In genomic region chr7:86926732-86927131, GRCh38 we compare ENCODE assay signal across 8 cellular contexts.
DNase-seq lines count a peak whose midpoint lies in the region; ATAC-seq, FAIRE-seq and TF ChIP-seq lines count a peak whose summit lies in the region.

No MANE protein-coding gene starts in this region.

- DNase-seq in CMK (ENCODE audit: low read depth): peak; percentile 27
- peak; percentile 11 for DNase-seq in GM13976 (ENCODE audit: low spot score)
- DNase-seq in NCI-H748 (lab: John Stamatoyannopoulos, UW; ENCODE audit: unreplicated experiment): peak; percentile 61
- peak; percentile 37 for DNase-seq in astrocyte of the cerebellum (ENCODE audit: low read depth)
- no peak for DNase-seq in kidney epithelial cell (ENCODE audit: low read depth)
- DNase-seq in urothelium cell line (ENCODE audit: low spot score): peak; percentile 73

- no peak for FAIRE-seq in urothelium cell line (lab: Jason Lieb, UNC)

- H3K36me3 ChIP-seq in kidney epithelial cell (ENCODE audit: control insufficient read depth, insufficient read depth, low read length): no peaks in the 10 kb centered on the region

- TF ChIP-seq CTCF in GM13976 (IDR thresholded peaks at IDR 0.05; ENCODE audit: borderline replicate concordance, control extremely low read depth, extremely low read depth, insufficient read depth, missing control alignments) (peak; percentile 63), astrocyte of the cerebellum (IDR thresholded peaks at IDR 0.05; ENCODE audit: low read depth, low read length, missing control alignments) (peak; percentile 78), kidney epithelial cell (IDR thresholded peaks at IDR 0.05; ENCODE audit: insufficient read depth, low read length, poor library complexity, severe bottlenecking) (peak; percentile 75)

- ATAC-seq in HG03280 (IDR thresholded peaks at IDR 0.05; ENCODE audit: unreplicated experiment) (peak; percentile 62), GM21737 (IDR thresholded peaks at IDR 0.05; ENCODE audit: unreplicated experiment) (no peak)

- no peaks in the 10 kb centered on the region for H3K27me3 ChIP-seq in kidney epithelial cell (ENCODE audit: control insufficient read depth, insufficient read depth, low read length)

- H3K4me3 ChIP-seq in astrocyte of the cerebellum (ENCODE audit: low read depth, low read length) (no peak overlapping the region), kidney epithelial cell (ENCODE audit: low read depth, low read length) (no peak overlapping the region)

- in situ Hi-C loops in GM13976 (cut with MboI; ENCODE audit: low sequenced_read_pairs, unreplicated experiment) (loop anchor here (25.0 kb wide), 1 partner anchor 486 kb away; no protein-coding TSS in a partner anchor), astrocyte of the cerebellum (cut with HindIII; ENCODE audit: low sequenced_read_pairs) (no loop called here)
